In genomic region chr5:123950701-123951100, GRCh38 we compare ENCODE assay signal across 15 cellular contexts.
"Had no signal": no experiment of that assay in that cellular context is flagged by ENCODE, and none has a peak within 500 bp of the region (broad histone marks: within the 10 kb centered on the region; RNA-seq: fewer than 3 reads in every experiment).

No MANE protein-coding gene starts in this region.

- H3K4me2 ChIP-seq: hepatocyte had no signal

- H2AFZ ChIP-seq: hepatocyte had no signal

- H3K4me1 ChIP-seq: left lung, right atrium auricular region had no signal

- H3K4me3 Mint-ChIP-seq: activated B cell treated with CpG ODN at 0.5 μM for 24 hours; activated CD8-positive, alpha-beta T cell treated with anti-CD3 and anti-CD28 coated beads for 36 hours; activated naive CD8-positive, alpha-beta T cell; naive thymus-derived CD8-positive, alpha-beta T cell; stimulated activated naive CD8-positive, alpha-beta T cell treated with anti-CD3 and anti-CD28 coated beads, Interleukin-15, amount 100 ng/mL, for 72 hours; T-helper 2 cell treated with Interferon-gamma antibody and Interleukin-4, amounts not matched to agents 5 μg/mL and 100 μg/mL, for 36 hours; type B pancreatic cell had no signal

- H3K36me3 ChIP-seq: left lung, right atrium auricular region had no signal

- H3K27ac ChIP-seq: hepatocyte, left lung, right atrium auricular region had no signal

- H3K36me3 Mint-ChIP-seq: activated naive CD8-positive, alpha-beta T cell; naive thymus-derived CD8-positive, alpha-beta T cell; type B pancreatic cell had no signal

- H3K27ac Mint-ChIP-seq: activated B cell treated with CpG ODN at 0.5 μM for 24 hours; activated CD8-positive, alpha-beta T cell treated with anti-CD3 and anti-CD28 coated beads for 36 hours; activated naive CD8-positive, alpha-beta T cell; naive thymus-derived CD8-positive, alpha-beta T cell; stimulated activated naive CD8-positive, alpha-beta T cell treated with anti-CD3 and anti-CD28 coated beads, Interleukin-15, amount 100 ng/mL, for 72 hours; T-helper 2 cell treated with Interferon-gamma antibody and Interleukin-4, amounts not matched to agents 5 μg/mL and 100 μg/mL, for 36 hours; type B pancreatic cell had no signal

- H3K79me2 ChIP-seq: hepatocyte had no signal

- ATAC-seq: activated CD8-positive, alpha-beta T cell treated with anti-CD3 and anti-CD28 coated beads for 36 hours; naive thymus-derived CD8-positive, alpha-beta T cell; stimulated activated naive CD8-positive, alpha-beta T cell treated with anti-CD3 and anti-CD28 coated beads, Interleukin-15, amount 100 ng/mL, for 72 hours had no signal

- DNase-seq: activated B cell treated with CpG ODN at 0.5 μM for 24 hours; activated CD4-positive, alpha-beta T cell treated with anti-CD3 and anti-CD28 coated beads for 48 hours; activated CD8-positive, alpha-beta memory T cell treated with anti-CD3 and anti-CD28 coated beads, Interleukin-2, amount 50 U/mL, for 4 hours; activated CD8-positive, alpha-beta T cell treated with anti-CD3 and anti-CD28 coated beads for 36 hours; activated gamma-delta T cell; activated T-cell treated with anti-CD3 and anti-CD28 coated beads, Interleukin-2, amount 50 U/mL, for 48 hours; islet precursor cell; left lung; naive thymus-derived CD8-positive, alpha-beta T cell; stimulated activated naive CD8-positive, alpha-beta T cell treated with anti-CD3 and anti-CD28 coated beads, Interleukin-15, amount 100 ng/mL, for 72 hours had no signal

- H3K27me3 Mint-ChIP-seq: activated B cell treated with CpG ODN at 0.5 μM for 24 hours; activated naive CD8-positive, alpha-beta T cell; stimulated activated naive CD8-positive, alpha-beta T cell treated with anti-CD3 and anti-CD28 coated beads, Interleukin-15, amount 100 ng/mL, for 72 hours; type B pancreatic cell had no signal

- H3K4me3 ChIP-seq: hepatocyte, left lung, right atrium auricular region had no signal

- H3K9me3 ChIP-seq: right atrium auricular region had no signal

- H3K4me1 Mint-ChIP-seq: activated B cell treated with CpG ODN at 0.5 μM for 24 hours; naive thymus-derived CD8-positive, alpha-beta T cell; stimulated activated naive CD8-positive, alpha-beta T cell treated with anti-CD3 and anti-CD28 coated beads, Interleukin-15, amount 100 ng/mL, for 72 hours had no signal

- H3K27me3 ChIP-seq: hepatocyte, left lung, right atrium auricular region had no signal
